1 cellular context compared by ENCODE assay signal in genomic region chr1:155562581-155563376, GRCh38.
TF ChIP-seq lines count a peak whose summit lies in the region.

TSS of gene ASH1L (minus strand) at chr1:155562803. CDS start at chr1:155521519, 41,284 bp downstream.

TF ChIP-seq in HepG2, 621 proteins besides CTCF, POLR2A, EP300 and RAD21 (continued from another document and continues in another):
- TF ChIP-seq ZNF276 (CRISPR knock-in tag; IDR thresholded peaks at IDR 0.05; ENCODE audit: low read depth) (0 out of 2 replicates have a peak, but pooled peaks have one; percentile 13), ZHX2 (IDR thresholded peaks at IDR 0.05; ENCODE audit: low read depth) (no peak; the same call in 1 of the 2 replicates), ZHX2 (CRISPR knock-in tag; IDR thresholded peaks at IDR 0.05; ENCODE audit: borderline replicate concordance) (no peak), ZKSCAN8 (CRISPR knock-in tag; IDR thresholded peaks at IDR 0.05; ENCODE audit: borderline replicate concordance) (0 out of 2 replicates have a peak, but pooled peaks have one; percentile 27), MZF1 (CRISPR knock-in tag; IDR thresholded peaks at IDR 0.05; ENCODE audit: borderline replicate concordance) (no peak), LCORL (IDR thresholded peaks at IDR 0.05) (no peak), LCORL (CRISPR knock-in tag; IDR thresholded peaks at IDR 0.05) (peak; percentile 68), AGO1 (IDR thresholded peaks at IDR 0.05; ENCODE audit: low read depth, low read length, poor library complexity, severe bottlenecking) (peak; percentile 71), ZNF335 (CRISPR knock-in tag; IDR thresholded peaks at IDR 0.05) (no peak), ZNF780A (CRISPR knock-in tag; IDR thresholded peaks at IDR 0.05) (no peak; the same call in 1 of the 2 replicates), AKAP8 (CRISPR knock-in tag; IDR thresholded peaks at IDR 0.05) (no peak; the same call in 1 of the 2 replicates), RFX5 (IDR thresholded peaks at IDR 0.05; ENCODE audit: low read depth, low read length) (no peak), ARID2 (CRISPR knock-in tag; IDR thresholded peaks at IDR 0.05; ENCODE audit: borderline replicate concordance) (peak; percentile 71; the same call in 1 of the 2 replicates), ZMAT3 (CRISPR knock-in tag; conservative IDR thresholded peaks at IDR 0.05) (peak; percentile 65; the same call in 1 of the 2 replicates), ZNF18 (CRISPR knock-in tag; IDR thresholded peaks at IDR 0.05; ENCODE audit: insufficient replicate concordance) (peak; percentile 82), ZSCAN25 (CRISPR knock-in tag; IDR thresholded peaks at IDR 0.05) (no peak), RXRB (CRISPR knock-in tag; IDR thresholded peaks at IDR 0.05; ENCODE audit: borderline replicate concordance) (peak; percentile 70), ZNF432 (CRISPR knock-in tag; IDR thresholded peaks at IDR 0.05; ENCODE audit: borderline replicate concordance) (no peak), KLF16 (CRISPR knock-in tag; IDR thresholded peaks at IDR 0.05) (peak in 1 of 2 experiments; percentile 16; a peak in 1 of 4 replicates), PAX8 (CRISPR knock-in tag; IDR thresholded peaks at IDR 0.05; ENCODE audit: borderline replicate concordance) (peak; percentile 63; the same call in 1 of the 2 replicates), TRIM22 (IDR thresholded peaks at IDR 0.05) (no peak), MTA1 (CRISPR knock-in tag; IDR thresholded peaks at IDR 0.05; ENCODE audit: borderline replicate concordance) (0 out of 2 replicates have a peak, but pooled peaks have one; percentile 23), NKX3-1 (CRISPR knock-in tag; IDR thresholded peaks at IDR 0.05) (no peak), ZNF674 (CRISPR knock-in tag; IDR thresholded peaks at IDR 0.05; ENCODE audit: low read depth) (no peak), ZNF496 (CRISPR knock-in tag; IDR thresholded peaks at IDR 0.05; ENCODE audit: insufficient replicate concordance) (no peak), REXO4 (CRISPR knock-in tag; IDR thresholded peaks at IDR 0.05; ENCODE audit: borderline replicate concordance) (no peak), JUNB (CRISPR knock-in tag; IDR thresholded peaks at IDR 0.05; ENCODE audit: borderline replicate concordance) (no peak), GABPA (IDR thresholded peaks at IDR 0.05; ENCODE audit: low read depth, low read length) (peak; percentile 32; the same call in 1 of the 2 replicates), GABPA (CRISPR knock-in tag; IDR thresholded peaks at IDR 0.05; ENCODE audit: low read depth) (peak; percentile 72; the same call in 1 of the 2 replicates), CBX5 (CRISPR knock-in tag; IDR thresholded peaks at IDR 0.05; ENCODE audit: borderline replicate concordance) (peak; percentile 17; the same call in 1 of the 2 replicates), NCOA2 (CRISPR knock-in tag; IDR thresholded peaks at IDR 0.05) (peak; percentile 47; the same call in 1 of the 2 replicates), ZNF512B (CRISPR knock-in tag; IDR thresholded peaks at IDR 0.05; ENCODE audit: borderline replicate concordance) (no peak), ZBED4 (CRISPR knock-in tag; IDR thresholded peaks at IDR 0.05; ENCODE audit: borderline replicate concordance) (no peak), JUND (CRISPR knock-in tag; IDR thresholded peaks at IDR 0.05) (0 out of 2 replicates have a peak, but pooled peaks have one; percentile 51), NCOA1 (CRISPR knock-in tag; IDR thresholded peaks at IDR 0.05) (peak; percentile 83), SP2 (CRISPR knock-in tag; IDR thresholded peaks at IDR 0.05) (peak; percentile 55), HMGA1 (CRISPR knock-in tag; conservative IDR thresholded peaks at IDR 0.05) (no peak), ZNF235 (CRISPR knock-in tag; IDR thresholded peaks at IDR 0.05; ENCODE audit: borderline replicate concordance) (no peak; the same call in 1 of the 2 replicates), KDM4B (CRISPR knock-in tag; IDR thresholded peaks at IDR 0.05) (peak; percentile 47; the same call in 1 of the 2 replicates), ZNF83 (CRISPR knock-in tag; IDR thresholded peaks at IDR 0.05; ENCODE audit: borderline replicate concordance) (no peak), GTF2F1 (IDR thresholded peaks at IDR 0.05; ENCODE audit: low read length) (no peak), XRCC5 (optimal IDR thresholded peaks at IDR 0.05; ENCODE audit: low read length) (peak; percentile 73), ZNF441 (CRISPR knock-in tag; IDR thresholded peaks at IDR 0.05; ENCODE audit: borderline replicate concordance) (peak; percentile 71; the same call in 1 of the 2 replicates), DNMT3B (CRISPR knock-in tag; conservative IDR thresholded peaks at IDR 0.05) (0 out of 2 replicates have a peak, but pooled peaks have one; percentile 36), CREB1 (IDR thresholded peaks at IDR 0.05) (no peak), CREB1 (CRISPR knock-in tag; IDR thresholded peaks at IDR 0.05) (no peak), ZNF280B (CRISPR knock-in tag; IDR thresholded peaks at IDR 0.05; ENCODE audit: borderline replicate concordance) (peak; percentile 57)
